Comparison of ENCODE assay signal across 29 cellular contexts in genomic region chr19:39238944-39239343, GRCh38. TPM values are rescaled to one million over a fixed set of nuclear protein-coding genes. Genes with fewer than 3 reads are reported as not detected.
"Had no signal": no experiment of that assay in that cellular context is flagged by ENCODE, and none has a peak within 500 bp of the region (broad histone marks: within the 10 kb centered on the region; RNA-seq: fewer than 3 reads in every experiment).

No MANE protein-coding gene starts in this region.

- H3K27me3 ChIP-seq: adrenal gland had no signal

- H3K9me3 ChIP-seq: adrenal gland, MG63 had no signal

- H3K4me1 ChIP-seq: adrenal gland had no signal

- H3K4me3 ChIP-seq: adrenal gland, MG63 had no signal

- H3K27ac ChIP-seq: adrenal gland had no signal

- H3K36me3 ChIP-seq: adrenal gland, MG63 had no signal

- H3K9me3 Mint-ChIP-seq: activated naive CD8-positive, alpha-beta T cell treated with anti-CD3 and anti-CD28 coated beads, Interleukin-2, amount 10 ng/mL, durations not matched to agents 7 days and 5 days; T-helper 1 cell treated with Interleukin-12 subunit alpha and Interleukin-12 subunit beta and Interleukin-4 antibody, amounts not matched to agents 30 μg/mL and 1 μg/mL, for 36 hours; WTC11 had no signal

- DNase-seq: activated CD4-positive, alpha-beta T cell treated with anti-CD3 and anti-CD28 coated beads for 48 hours; activated CD4-positive, alpha-beta T cell treated with anti-CD3 and anti-CD28 coated beads, Interleukin-2, amount 50 U/mL, for 4 hours; activated CD4-positive, CD25-positive, alpha-beta regulatory T cell treated with anti-CD3 and anti-CD28 coated beads, Interleukin-2, amount 50 U/mL, for 72 hours; activated CD8-positive, alpha-beta memory T cell treated with anti-CD3 and anti-CD28 coated beads, Interleukin-2, amount 50 U/mL, for 48 hours; activated CD8-positive, alpha-beta T cell treated with anti-CD3 and anti-CD28 coated beads, Interleukin-2, amount 10 ng/mL, durations not matched to agents 7 days and 5 days; activated effector memory CD4-positive, alpha-beta T cell treated with anti-CD3 and anti-CD28 coated beads, Interleukin-2, amount 50 U/mL, for 16 hours; activated naive CD4-positive, alpha-beta T cell treated with Interleukin-2 at 50 U/mL for 16 hours; activated naive CD8-positive, alpha-beta T cell treated with anti-CD3 and anti-CD28 coated beads, Interleukin-2, amount 10 ng/mL, durations not matched to agents 7 days and 5 days; activated T-cell treated with anti-CD3 and anti-CD28 coated beads, Interleukin-2, amount 50 U/mL, for 1 hour; adrenal gland; anterior cingulate cortex; cerebellar nuclear complex; MG63; MV-4-11; NCI-H1092 treated with DMSO at 0.1 percent for 48 hours; NCI-H1417 treated with DMSO at 0.1 percent for 48 hours; NCI-H1694; NCI-H2029 treated with DMSO at 0.1 percent for 48 hours; NCI-H446; NCI-H524; PC-3; SHP77 treated with DMSO at 0.1 percent for 48 hours; T-helper 9 cell had no signal

- H3K27ac Mint-ChIP-seq: T-helper 1 cell treated with Interleukin-12 subunit alpha and Interleukin-12 subunit beta and Interleukin-4 antibody, amounts not matched to agents 30 μg/mL and 1 μg/mL, for 36 hours; WTC11 had no signal

- H3K4me3 Mint-ChIP-seq: T-helper 1 cell treated with Interleukin-12 subunit alpha and Interleukin-12 subunit beta and Interleukin-4 antibody, amounts not matched to agents 30 μg/mL and 1 μg/mL, for 36 hours; WTC11 had no signal

- ATAC-seq: activated CD8-positive, alpha-beta T cell treated with anti-CD3 and anti-CD28 coated beads, Interleukin-2, amount 10 ng/mL, durations not matched to agents 7 days and 5 days; PC-3; WTC11 had no signal

- H3K27me3 Mint-ChIP-seq: activated naive CD8-positive, alpha-beta T cell treated with anti-CD3 and anti-CD28 coated beads, Interleukin-2, amount 10 ng/mL, durations not matched to agents 7 days and 5 days had no signal

- H3K36me3 Mint-ChIP-seq: WTC11 had no signal

- FAIRE-seq: RCC 7860 had no signal

RNA-seq across cellular contexts. Expression of gene IFNL3, which starts 5.9 kb away (rescaled TPM):
- total RNA-seq: activated CD8-positive, alpha-beta T cell treated with anti-CD3 and anti-CD28 coated beads, Interleukin-2, amount 10 ng/mL, durations not matched to agents 7 days and 5 days; activated naive CD8-positive, alpha-beta T cell treated with anti-CD3 and anti-CD28 coated beads, Interleukin-2, amount 10 ng/mL, durations not matched to agents 7 days and 5 days; adrenal gland; cardiac septum; LHCN-M2; PC-3; SK-MEL-5; WTC11 had no signal
- polyA plus RNA-seq: adrenal gland had no signal

RNA-seq across cellular contexts. Expression of gene IFNL4, which starts 9.7 kb away (rescaled TPM):
- total RNA-seq: activated CD8-positive, alpha-beta T cell treated with anti-CD3 and anti-CD28 coated beads, Interleukin-2, amount 10 ng/mL, durations not matched to agents 7 days and 5 days; activated naive CD8-positive, alpha-beta T cell treated with anti-CD3 and anti-CD28 coated beads, Interleukin-2, amount 10 ng/mL, durations not matched to agents 7 days and 5 days; adrenal gland; cardiac septum; LHCN-M2; PC-3; SK-MEL-5; WTC11 had no signal
- polyA plus RNA-seq: adrenal gland had no signal

RNA-seq across cellular contexts. Expression of gene IFNL2, which starts 29.3 kb away (rescaled TPM):
- total RNA-seq: activated CD8-positive, alpha-beta T cell treated with anti-CD3 and anti-CD28 coated beads, Interleukin-2, amount 10 ng/mL, durations not matched to agents 7 days and 5 days; activated naive CD8-positive, alpha-beta T cell treated with anti-CD3 and anti-CD28 coated beads, Interleukin-2, amount 10 ng/mL, durations not matched to agents 7 days and 5 days; adrenal gland; cardiac septum; LHCN-M2; PC-3; SK-MEL-5; WTC11 had no signal
- polyA plus RNA-seq: adrenal gland had no signal

RNA-seq across cellular contexts. Expression of gene SYCN, which starts 34.9 kb away (rescaled TPM):
- total RNA-seq: activated CD8-positive, alpha-beta T cell treated with anti-CD3 and anti-CD28 coated beads, Interleukin-2, amount 10 ng/mL, durations not matched to agents 7 days and 5 days; activated naive CD8-positive, alpha-beta T cell treated with anti-CD3 and anti-CD28 coated beads, Interleukin-2, amount 10 ng/mL, durations not matched to agents 7 days and 5 days; cardiac septum; LHCN-M2; PC-3; SK-MEL-5 had no signal
- polyA plus RNA-seq: adrenal gland had no signal

RNA-seq across cellular contexts. Expression of gene NCCRP1, which starts 42.2 kb away (rescaled TPM):
- total RNA-seq: activated CD8-positive, alpha-beta T cell treated with anti-CD3 and anti-CD28 coated beads, Interleukin-2, amount 10 ng/mL, durations not matched to agents 7 days and 5 days; activated naive CD8-positive, alpha-beta T cell treated with anti-CD3 and anti-CD28 coated beads, Interleukin-2, amount 10 ng/mL, durations not matched to agents 7 days and 5 days; cardiac septum; LHCN-M2 had no signal
